8 cellular contexts compared by ENCODE assay signal in genomic region chr19:18340990-18341868, GRCh38. TPM values are rescaled to one million over a fixed set of nuclear protein-coding genes. Genes with fewer than 3 reads are reported as not detected.
A peak's percentile ranks its signal among the peaks of the same experiment; 100 is the strongest.
DNase-seq lines count a peak whose midpoint lies in the region; ATAC-seq and TF ChIP-seq lines count a peak whose summit lies in the region.

No MANE protein-coding gene starts in this region.

- H4K91ac ChIP-seq in trophoblast cell (ENCODE audit: low read depth, low read length) = peak overlapping the region; percentile 56

- no peak overlapping the region for H3K4ac ChIP-seq in trophoblast cell (ENCODE audit: low read depth, low read length)

- WGBS in trophoblast cell (ENCODE audit: extremely low coverage, insufficient coverage, insufficient read length) = no CpG with 5 or more reads among the region's 18 CpGs
- 5% methylated on average over 18 of the region's 18 CpGs for WGBS in urinary bladder

- peak overlapping the region; percentile 27 for H2AFZ ChIP-seq in trophoblast cell (ENCODE audit: insufficient read depth, low read length, poor library complexity)

- TF ChIP-seq CTCF in RWPE2 (IDR thresholded peaks at IDR 0.05; ENCODE audit: poor library complexity, severe bottlenecking) = no peak

- no peak overlapping the region for H4K12ac ChIP-seq in trophoblast cell (ENCODE audit: low read depth, low read length)

- no peak overlapping the region for H2BK5ac ChIP-seq in trophoblast cell (ENCODE audit: low read depth, low read length, poor library complexity)

- H3K14ac ChIP-seq in trophoblast cell (ENCODE audit: low read length) = no peak overlapping the region

- no peaks in the 10 kb centered on the region for H3K79me2 ChIP-seq in trophoblast cell (ENCODE audit: control insufficient read depth, insufficient read depth, low read length, poor library complexity)

- peaks cover 5% of the 10 kb centered on the region for H3K79me1 ChIP-seq in trophoblast cell (ENCODE audit: low read length)

- H4K8ac ChIP-seq in trophoblast cell (ENCODE audit: low read depth, low read length) = no peak overlapping the region

- H2AK5ac ChIP-seq in trophoblast cell (ENCODE audit: low read length) = no peak overlapping the region

- H3K27me3 ChIP-seq in RWPE2 (ENCODE audit: insufficient read depth, poor library complexity, severe bottlenecking) = no peaks in the 10 kb centered on the region
- H3K27me3 ChIP-seq in trophoblast cell (ENCODE audit: insufficient read depth, low read length) = no peaks in the 10 kb centered on the region

- H3K18ac ChIP-seq in trophoblast cell (ENCODE audit: low read length) = no peak overlapping the region

- H3K4me1 ChIP-seq in RWPE2 (ENCODE audit: insufficient read depth, poor library complexity, severe bottlenecking) (peaks cover 6% of the 10 kb centered on the region), trophoblast cell (ENCODE audit: control insufficient read depth in 1 of 2, insufficient read depth in 2 of 2, low read length in 2 of 2) (peaks cover 10 to 15% of the 10 kb centered on the region in 2 experiments), urinary bladder (ENCODE audit: insufficient read depth) (no peaks in the 10 kb centered on the region)

- H2BK12ac ChIP-seq in trophoblast cell (ENCODE audit: low read length) = no peak overlapping the region

- DNase-seq in DMS 273 treated with DMSO at 0.1 percent for 48 hours (lab: John Stamatoyannopoulos, UW) (peak; percentile 19), RWPE2 (ENCODE audit: low spot score) (no peak), activated gamma-delta T cell treated with Interleukin-2 at 50 U/mL for 16 hours (peak; percentile 70), head of caudate nucleus (peak in 41 of 42 donors; percentile 32 to 85 (median 67)), trophoblast cell (no peak), NCI-H510A treated with DMSO at 0.1 percent for 48 hours (lab: John Stamatoyannopoulos, UW) (no peak)

- H3K4me2 ChIP-seq in trophoblast cell (ENCODE audit: low read length) = peak overlapping the region; percentile 91

- H3K36me3 ChIP-seq in RWPE2 (ENCODE audit: low read depth) (no peaks in the 10 kb centered on the region), trophoblast cell (ENCODE audit: control insufficient read depth in 1 of 2, insufficient read depth in 2 of 2, low read length in 2 of 2) (no peaks in the 10 kb centered on the region), urinary bladder (ENCODE audit: insufficient read depth) (no peaks in the 10 kb centered on the region)

- no peak overlapping the region for H3K23ac ChIP-seq in trophoblast cell (ENCODE audit: low read length)

- intact Hi-C loops in head of caudate nucleus (cut with DNase I) = loop anchor here (10.0 kb wide), 1 partner anchor 74 kb away; the partner anchor contains the start of gene SSBP4

- no peak overlapping the region for H3K9ac ChIP-seq in trophoblast cell (ENCODE audit: low read length)

- H3K9me3 ChIP-seq in RWPE2 (ENCODE audit: severe bottlenecking) = no peaks in the 10 kb centered on the region
- H3K9me3 ChIP-seq in trophoblast cell (ENCODE audit: insufficient read depth, low read depth, low read length) = no peaks in the 10 kb centered on the region

- peak overlapping the region; percentile 49 for H3K4me3 ChIP-seq in RWPE2 (ENCODE audit: severe bottlenecking)
- peak overlapping the region; percentile 83 for H3K4me3 ChIP-seq in trophoblast cell (ENCODE audit: low read depth, low read length)
- H3K4me3 ChIP-seq in urinary bladder (ENCODE audit: low read depth, low read length) = peak overlapping the region; percentile 88

- no peak overlapping the region for H2BK120ac ChIP-seq in trophoblast cell (ENCODE audit: insufficient read depth, low read length, poor library complexity)

- ATAC-seq in HG02678 (IDR thresholded peaks at IDR 0.05; ENCODE audit: unreplicated experiment) (peak; percentile 52), RWPE2 (ENCODE audit: low read depth) (peak; percentile 30; the same call in 2 of the 3 replicates)

- H3K27ac ChIP-seq in RWPE2 (ENCODE audit: poor library complexity, severe bottlenecking) (no peak overlapping the region), trophoblast cell (ENCODE audit: low read depth, low read length) (no peak overlapping the region), urinary bladder (ENCODE audit: low read depth) (peak overlapping the region; percentile 88)

RNA-seq across cellular contexts. Expression of gene PGPEP1, which starts 0.8 kb away (rescaled TPM):
- 46.5 and 56.5 TPM in 2 replicates for polyA plus RNA-seq in trophoblast cell (2013)
- 13.9 TPM for total RNA-seq in urinary bladder
- polyA plus RNA-seq in urinary bladder = 19.0 TPM

RNA-seq across cellular contexts. Expression of gene LSM4, which starts 18.4 kb away (rescaled TPM):
- 216 and 223 TPM in 2 replicates for polyA plus RNA-seq in trophoblast cell (2013)
- total RNA-seq in urinary bladder = 56.5 TPM
- polyA plus RNA-seq in urinary bladder = 97.5 TPM

RNA-seq across cellular contexts. Expression of gene GDF15, which starts 44.7 kb away (rescaled TPM):
- polyA plus RNA-seq in trophoblast cell (2013) = 182 and 198 TPM in 2 replicates
- 12.5 TPM for total RNA-seq in urinary bladder
- 58.2 TPM for polyA plus RNA-seq in urinary bladder

RNA-seq across cellular contexts. Expression of gene LRRC25, which starts 56.2 kb away (rescaled TPM):
- polyA plus RNA-seq in trophoblast cell (2013) = not detected in 2 replicates
- 2.9 TPM for total RNA-seq in urinary bladder
- 7.0 TPM for polyA plus RNA-seq in urinary bladder

RNA-seq across cellular contexts. Expression of gene JUND, which starts 59.8 kb away (rescaled TPM):
- 224 and 256 TPM in 2 replicates for polyA plus RNA-seq in trophoblast cell (2013)
- total RNA-seq in urinary bladder = 59.5 TPM
- 473 TPM for polyA plus RNA-seq in urinary bladder

Comparison
In these comparisons a context has a peak if more than half of its experiments do, and no peak if none do; other contexts are left out.
1. DNase-seq: peak in DMS 273 treated with DMSO at 0.1 percent for 48 hours (single experiment), activated gamma-delta T cell treated with Interleukin-2 at 50 U/mL for 16 hours (single experiment) and head of caudate nucleus (41 of 42); none in RWPE2 (single experiment), trophoblast cell (0 of 2) and NCI-H510A treated with DMSO at 0.1 percent for 48 hours (single experiment).
2. Peak in every context shown above with its lines, with median percentiles within 50 percentile points of each other: H3K4me3 ChIP-seq.